Comparison of ENCODE assay signal across 8 cellular contexts in genomic region chr12:49662998-49663843, GRCh38. TPM values are rescaled to one million over a fixed set of nuclear protein-coding genes. Genes with fewer than 3 reads are reported as not detected.
DNase-seq lines count a peak whose midpoint lies in the region; ATAC-seq and TF ChIP-seq lines count a peak whose summit lies in the region.

No MANE protein-coding gene starts in this region.

- POLR2A ChIA-PET in T-cell (lab: Charles Lee), result interaction anchor here (0.5 to 1.4 kb wide), 10 partner anchors 8 to 44 kb away, joined by 3 to 12 read pairs (median 4); partner anchors contain the start of gene FMNL3 (in 1 of the 2)

- H3K4me3 ChIP-seq in AG10803 (ENCODE audit: low read length), result no peak overlapping the region
- no peak overlapping the region for H3K4me3 ChIP-seq in ascending aorta

- CTCF ChIA-PET in T-cell (lab: Charles Lee), result interaction anchor here (0.6 to 1.9 kb wide), 23 partner anchors 8 to 668 kb away, joined by 3 to 19 read pairs (median 4); partner anchors contain the start of genes PRPF40B (in 1 of the 2) and TMBIM6 (in 1 of the 2)

- peaks cover 6 to 12% of the 10 kb centered on the region in 2 donors for H3K36me3 ChIP-seq in ascending aorta

- H3K27ac ChIP-seq in ascending aorta, result peak overlapping the region; percentile 85 to 91

- peaks cover 84 to 96% (median 85%) of the 10 kb centered on the region in 3 donors for H3K4me1 Mint-ChIP-seq in T-cell

- no peaks in the 10 kb centered on the region for H3K27me3 Mint-ChIP-seq in T-cell

- peak; percentile 84 for DNase-seq in AG10803 (ENCODE audit: low read depth)
- peak; percentile 50 to 86 (median 72) for DNase-seq in T-cell
- peak; percentile 57 to 88 for DNase-seq in ascending aorta (ENCODE audit: low spot score in 2 of 2)
- peak; percentile 85 for DNase-seq in iPS-NIHi7 (ENCODE audit: extremely low spot score)
- DNase-seq in stimulated activated CD4-positive, alpha-beta T cell treated with anti-CD3 and anti-CD28 coated beads, Interleukin-1b, Interleukin-23, amount 100 ng/mL, for 4 hours (ENCODE audit: low read depth in 2 of 2), result peak; percentile 37 to 55
- no peak for DNase-seq in NCI-H1092 (lab: John Stamatoyannopoulos, UW)

- intact Hi-C loops in ascending aorta (cut with DNase I), result no loop called here

- H3K36me3 Mint-ChIP-seq in T-cell, result peaks cover 54% of the 10 kb centered on the region

- H3K4me3 Mint-ChIP-seq in T-cell, result peak overlapping the region; percentile 69 to 74 (median 73)

- ATAC-seq in GM19324 (IDR thresholded peaks at IDR 0.05; ENCODE audit: low FRiP score, unreplicated experiment) (peak; percentile 55), HG03469 (IDR thresholded peaks at IDR 0.05; ENCODE audit: unreplicated experiment) (peak; percentile 40), T-cell (replicated peaks in 1 of 4) (peak; percentile 96 to 99 (median 99))

- H3K9me3 ChIP-seq in ascending aorta, result no peaks in the 10 kb centered on the region

- no peaks in the 10 kb centered on the region for H3K9me3 Mint-ChIP-seq in T-cell

- H3K27me3 ChIP-seq in ascending aorta, result no peaks in the 10 kb centered on the region

- H3K4me1 ChIP-seq in ascending aorta, result peaks cover 17 to 39% of the 10 kb centered on the region in 2 donors

- peak overlapping the region; percentile 98 to 99 for H3K27ac Mint-ChIP-seq in T-cell

- TF ChIP-seq CTCF in AG10803 (conservative IDR thresholded peaks at IDR 0.05; ENCODE audit: low read length) (no peak), ascending aorta (IDR thresholded peaks at IDR 0.05) (no peak)

RNA-seq across cellular contexts. Expression of gene PRPF40B, which starts 39.9 kb away (rescaled TPM):
- total RNA-seq in T-cell (10 to 100 TPM in 4 of 5 donors, 1 to 10 TPM in 1; 7.4 to 18.0 (median 16.5) TPM), ascending aorta (9.5 TPM)

RNA-seq across cellular contexts. Expression of gene FMNL3, which starts 44.0 kb away (rescaled TPM):
- total RNA-seq in T-cell, result 10 to 100 TPM; 34.2 to 45.5 (median 41.1) TPM
- 30.4 TPM for total RNA-seq in ascending aorta

RNA-seq across cellular contexts. Expression of gene FAM186B, which starts 57.8 kb away (rescaled TPM):
- total RNA-seq in T-cell (under 1 TPM in 4 of 5 donors, not detected in 1; 0.32 to 0.65 (median 0.34) TPM), ascending aorta (not detected)

Comparison
In these comparisons a context has a peak if more than half of its experiments do, and no peak if none do; other contexts are left out.
1. ATAC-seq: peak in every context shown above with its lines; median percentile 99 in T-cell; 55 in GM19324; 40 in HG03469.